10 cellular contexts compared by ENCODE assay signal in the genomic region with DNA sequence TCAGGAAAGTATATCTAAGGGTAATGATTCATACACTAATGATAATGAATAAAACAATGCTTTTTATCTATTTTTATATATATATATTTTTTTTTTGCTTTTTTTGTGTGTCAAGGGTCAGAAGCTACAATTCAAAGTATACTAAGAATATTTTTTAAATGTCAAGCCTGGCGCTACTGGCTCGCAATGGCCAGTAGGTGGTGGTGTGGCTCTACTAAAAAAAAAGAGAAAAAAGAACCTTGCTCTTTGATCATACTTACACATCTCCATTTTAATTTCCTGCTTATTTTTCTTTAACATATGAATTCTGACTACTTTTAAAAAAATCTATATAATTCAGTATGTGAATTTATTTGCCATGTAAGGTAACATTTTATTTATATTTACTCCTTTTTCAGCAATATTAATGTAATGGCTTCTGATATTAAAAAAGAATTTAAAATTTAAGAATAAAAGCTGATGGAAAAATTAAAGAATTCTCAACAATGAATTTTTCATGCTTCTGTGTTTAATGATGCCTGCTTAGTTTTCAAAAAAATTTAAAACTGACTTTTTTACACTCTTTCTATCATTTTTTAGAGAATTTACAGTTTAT.
A peak's percentile ranks its signal among the peaks of the same experiment; 100 is the strongest.
DNase-seq lines count a peak whose midpoint lies in the region; ATAC-seq and TF ChIP-seq lines count a peak whose summit lies in the region.
"Had no signal": no experiment of that assay in that cellular context is flagged by ENCODE, and none has a peak within 500 bp of the region (broad histone marks: within the 10 kb centered on the region; RNA-seq: fewer than 3 reads in every experiment).

No MANE protein-coding gene starts in this region.

- H3K36me3 ChIP-seq in Panc1 (ENCODE audit: control insufficient read depth, insufficient read depth, low read length): peaks cover 2% of the 10 kb centered on the region; the same call in 1 of the 2 replicates
- H3K36me3 ChIP-seq: BLaER1 had no signal

- H3K4me3 ChIP-seq in Panc1 (ENCODE audit: low read depth in 2 of 2, low read length in 2 of 2): no peak overlapping the region
- H3K4me3 ChIP-seq: BLaER1 had no signal

- ATAC-seq in GM19467 (IDR thresholded peaks at IDR 0.05; ENCODE audit: unreplicated experiment): peak; percentile 70
- peak; percentile 87 for ATAC-seq in HG03575 (IDR thresholded peaks at IDR 0.05; ENCODE audit: extremely low read depth, insufficient number of reproducible peaks, low FRiP score, unreplicated experiment)
- no peak for ATAC-seq in Panc1
- ATAC-seq: activated naive CD4-positive, alpha-beta T cell treated with anti-CD3 and anti-CD28 coated beads, Interleukin-2, amount 50 U/mL, for 72 hours had no signal

- in situ Hi-C loops in Panc1 (cut with HindIII; ENCODE audit: low pct_unique_long_range_greater_than_20kb, low sequenced_read_pairs): no loop called here

- H3K27me3 ChIP-seq in Panc1 (ENCODE audit: control insufficient read depth, insufficient read depth, low read length): no peaks in the 10 kb centered on the region
- H3K27me3 ChIP-seq: BLaER1 had no signal

- DNase-seq in NCI-H1417 (lab: John Stamatoyannopoulos, UW) (peak; percentile 12 to 76 (median 43)), NCI-H1417 treated with DMSO at 0.1 percent for 48 hours (lab: John Stamatoyannopoulos, UW) (no peak), Panc1 (ENCODE audit: low read depth, low spot score) (no peak), dedifferentiated amniotic fluid mesenchymal stem cell (ENCODE audit: extremely low spot score) (peak; percentile 75), midbrain (lab: John Stamatoyannopoulos, UW) (peak; percentile 28), mesenteric fat pad (ENCODE audit: low spot score) (no peak)

- BruUV-seq in Panc1 (replicated peaks; lab: Mats Ljungman, UMichigan): no TSS peak

- POLR2A ChIA-PET in Panc1 (lab: Charles Lee): no interaction called here

- no peak overlapping the region for H3K27ac ChIP-seq in Panc1 (ENCODE audit: low read length)
- H3K27ac ChIP-seq: BLaER1 had no signal

- CTCF ChIA-PET in Panc1 (lab: Charles Lee): interaction anchor here (0.6 to 1.5 kb wide), 4 partner anchors 94 to 552 kb away, joined by 3 to 9 read pairs (median 6); no protein-coding TSS in a partner anchor

- peak; percentile 76; the same call in 1 of the 2 replicates for TF ChIP-seq CTCF in Panc1 (IDR thresholded peaks at IDR 0.05)

- intact Hi-C loops in Panc1 (cut with micrococcal nuclease; ENCODE audit: unreplicated experiment): loop anchor here (2.0 kb wide), 2 partner anchors 460 to 888 kb away; no protein-coding TSS in a partner anchor

- H3K9me3 ChIP-seq in Panc1 (ENCODE audit: control insufficient read depth, insufficient read depth, low read depth, low read length): no peaks in the 10 kb centered on the region
- H3K9me3 ChIP-seq: BLaER1 had no signal

- H3K4me1 ChIP-seq in Panc1 (ENCODE audit: control insufficient read depth, insufficient read depth, low read length): no peaks in the 10 kb centered on the region; the same call in 1 of the 2 replicates
- H3K4me1 ChIP-seq: BLaER1 had no signal

Comparison
In these comparisons a context has a peak if more than half of its experiments do, and no peak if none do; other contexts are left out.
1. DNase-seq: peak in NCI-H1417 (3 of 3), dedifferentiated amniotic fluid mesenchymal stem cell (single experiment) and midbrain (single experiment); none in NCI-H1417 treated with DMSO at 0.1 percent for 48 hours (single experiment), Panc1 (single experiment) and mesenteric fat pad (single experiment).